Comparison of ENCODE assay signal across 27 cellular contexts in genomic region chr3:196931157-196931556, GRCh38. TPM values are rescaled to one million over a fixed set of nuclear protein-coding genes. Genes with fewer than 3 reads are reported as not detected.
DNase-seq lines count a peak whose midpoint lies in the region; ATAC-seq and TF ChIP-seq lines count a peak whose summit lies in the region.
"Had no signal": no experiment of that assay in that cellular context is flagged by ENCODE, and none has a peak within 500 bp of the region (broad histone marks: within the 10 kb centered on the region; RNA-seq: fewer than 3 reads in every experiment).

No MANE protein-coding gene starts in this region.

- H3K36me3 ChIP-seq in SK-N-MC (ENCODE audit: insufficient read depth, low read length) (peaks cover 61% of the 10 kb centered on the region), body of pancreas (replicated peaks in 1 of 2; ENCODE audit: insufficient read depth in 1 of 2, low read depth in 2 of 2) (peaks cover 6 to 17% of the 10 kb centered on the region in 2 donors)

- no peaks in the 10 kb centered on the region for H3K4me1 ChIP-seq in body of pancreas
- H3K4me1 ChIP-seq: BE2C, SJSA1 had no signal

- H3K4me3 ChIP-seq in GM12865 (ENCODE audit: low read depth, low read length) (peak overlapping the region; percentile 2; the same call in 1 of the 2 replicates), SK-N-MC (no peak overlapping the region), body of pancreas (no peak overlapping the region)
- H3K4me3 ChIP-seq: GM23338, SJSA1 had no signal

- TF ChIP-seq POLR2A in body of pancreas (IDR thresholded peaks at IDR 0.05), result no peak

- CTCF ChIA-PET in activated CD4-positive, alpha-beta T cell treated with anti-CD3 and anti-CD28 coated beads for 36 hours (lab: Charles Lee), result interaction anchor here (0.6 kb wide), 1 partner anchor 10 kb away, joined by 4 read pairs; no protein-coding TSS in a partner anchor

- no peak overlapping the region for H3K9ac ChIP-seq in SK-N-MC (ENCODE audit: insufficient read length)

- POLR2A ChIA-PET in activated CD4-positive, alpha-beta T cell treated with anti-CD3 and anti-CD28 coated beads for 36 hours (lab: Charles Lee), result no interaction called here

- H3K27me3 Mint-ChIP-seq in activated CD4-positive, alpha-beta T cell treated with anti-CD3 and anti-CD28 coated beads for 36 hours, result no peaks in the 10 kb centered on the region
- H3K27me3 Mint-ChIP-seq in activated CD4-positive, alpha-beta T cell treated with anti-CD3 and anti-CD28 coated beads, Interleukin-2, amount 10 ng/mL, durations not matched to agents 24 days and 14 days, result no peaks in the 10 kb centered on the region
- H3K27me3 Mint-ChIP-seq in memory B cell, result no peaks in the 10 kb centered on the region
- H3K27me3 Mint-ChIP-seq: CD4-positive, CD25-positive, alpha-beta regulatory T cell had no signal

- peak overlapping the region; percentile 3 for H3K27ac Mint-ChIP-seq in activated CD4-positive, alpha-beta T cell treated with anti-CD3 and anti-CD28 coated beads for 36 hours
- H3K27ac Mint-ChIP-seq in activated CD4-positive, alpha-beta T cell treated with anti-CD3 and anti-CD28 coated beads, Interleukin-2, amount 10 ng/mL, durations not matched to agents 24 days and 14 days, result no peak overlapping the region
- H3K27ac Mint-ChIP-seq in memory B cell, result peak overlapping the region; percentile 91
- H3K27ac Mint-ChIP-seq: CD4-positive, CD25-positive, alpha-beta regulatory T cell; GM23338 had no signal

- no peaks in the 10 kb centered on the region for H3K27me3 ChIP-seq in body of pancreas
- H3K27me3 ChIP-seq: BE2C, SJSA1 had no signal

- H3K36me3 Mint-ChIP-seq in activated CD4-positive, alpha-beta T cell treated with anti-CD3 and anti-CD28 coated beads for 36 hours (ENCODE audit: low read depth), result peaks cover 35% of the 10 kb centered on the region
- peaks cover 54% of the 10 kb centered on the region for H3K36me3 Mint-ChIP-seq in activated CD4-positive, alpha-beta T cell treated with anti-CD3 and anti-CD28 coated beads, Interleukin-2, amount 10 ng/mL, durations not matched to agents 24 days and 14 days (ENCODE audit: low read depth)
- H3K36me3 Mint-ChIP-seq in memory B cell, result peaks cover 19% of the 10 kb centered on the region

- TF ChIP-seq CTCF in GM12865 (IDR thresholded peaks at IDR 0.05; ENCODE audit: insufficient read depth, low read depth, low read length, missing control alignments) (no peak), body of pancreas (IDR thresholded peaks at IDR 0.05) (no peak)

- H3K4me3 Mint-ChIP-seq in activated CD4-positive, alpha-beta T cell treated with anti-CD3 and anti-CD28 coated beads for 36 hours, result no peak overlapping the region
- no peak overlapping the region for H3K4me3 Mint-ChIP-seq in activated CD4-positive, alpha-beta T cell treated with anti-CD3 and anti-CD28 coated beads, Interleukin-2, amount 10 ng/mL, durations not matched to agents 24 days and 14 days
- H3K4me3 Mint-ChIP-seq in memory B cell, result peak overlapping the region; percentile 66
- H3K4me3 Mint-ChIP-seq: CD4-positive, CD25-positive, alpha-beta regulatory T cell; GM23338 had no signal

- no peaks in the 10 kb centered on the region for H3K9me3 Mint-ChIP-seq in activated CD4-positive, alpha-beta T cell treated with anti-CD3 and anti-CD28 coated beads for 36 hours (ENCODE audit: low read depth)
- H3K9me3 Mint-ChIP-seq in activated CD4-positive, alpha-beta T cell treated with anti-CD3 and anti-CD28 coated beads, Interleukin-2, amount 10 ng/mL, durations not matched to agents 24 days and 14 days, result no peaks in the 10 kb centered on the region
- no peaks in the 10 kb centered on the region for H3K9me3 Mint-ChIP-seq in memory B cell
- H3K9me3 Mint-ChIP-seq: CD4-positive, CD25-positive, alpha-beta regulatory T cell; GM23338 had no signal

- no peaks in the 10 kb centered on the region for H3K4me1 Mint-ChIP-seq in activated CD4-positive, alpha-beta T cell treated with anti-CD3 and anti-CD28 coated beads for 36 hours
- H3K4me1 Mint-ChIP-seq in activated CD4-positive, alpha-beta T cell treated with anti-CD3 and anti-CD28 coated beads, Interleukin-2, amount 10 ng/mL, durations not matched to agents 24 days and 14 days, result no peaks in the 10 kb centered on the region
- peaks cover 27% of the 10 kb centered on the region for H3K4me1 Mint-ChIP-seq in memory B cell
- H3K4me1 Mint-ChIP-seq: CD4-positive, CD25-positive, alpha-beta regulatory T cell had no signal

- no peak for ATAC-seq in activated CD4-positive, alpha-beta T cell treated with anti-CD3 and anti-CD28 coated beads for 36 hours
- no peak for ATAC-seq in memory B cell (ENCODE audit: low read depth)
- ATAC-seq in body of pancreas, result no peak
- ATAC-seq: GM23338 had no signal

- intact Hi-C loops in activated CD4-positive, alpha-beta T cell treated with anti-CD3 and anti-CD28 coated beads for 36 hours (cut with DNase I, micrococcal nuclease), result no loop called here
- intact Hi-C loops in activated CD4-positive, alpha-beta T cell treated with anti-CD3 and anti-CD28 coated beads, Interleukin-2, amount 10 ng/mL, durations not matched to agents 24 days and 14 days (cut with micrococcal nuclease), result no loop called here
- intact Hi-C loops in body of pancreas (cut with DNase I), result no loop called here

- no peak for DNase-seq in activated CD4-positive, alpha-beta T cell treated with anti-CD3 and anti-CD28 coated beads for 36 hours
- no peak for DNase-seq in activated CD4-positive, alpha-beta T cell treated with anti-CD3 and anti-CD28 coated beads, Interleukin-2, amount 10 ng/mL, durations not matched to agents 24 days and 14 days
- DNase-seq in GM12865 (ENCODE audit: low read depth), result peak; percentile 32
- DNase-seq in SK-N-MC (ENCODE audit: low read depth, low spot score), result no peak
- no peak for DNase-seq in memory B cell (ENCODE audit: low spot score in 2 of 2)
- no peak for DNase-seq in body of pancreas
- no peak for DNase-seq in NCI-H446 treated with DMSO at 0.1 percent for 48 hours (lab: John Stamatoyannopoulos, UW)
- no peak for DNase-seq in stimulated activated naive CD4-positive, alpha-beta T cell (lab: John Stamatoyannopoulos, UW)
- DNase-seq: BE2C; CD4-positive, CD25-positive, alpha-beta regulatory T cell; DMS153; DND-41; HCEC 1CT; Kasumi-1; NCI-H1105 treated with DMSO at 0.1 percent for 48 hours; NCI-H146; NCI-H1930; NCI-H446; NCI-H526; NCI-H82; NK-92 treated with Interleukin-12 subunit alpha and Interleukin-12 subunit beta, amount 100 ng/mL, for 24 hours; Right ventricle myocardium superior; RPMI8226 had no signal

- WGBS in body of pancreas, 2 donors, result 85 to 91% methylated on average over 4 of the region's 4 CpGs

- H3K27ac ChIP-seq in SK-N-MC (peak overlapping the region; percentile 1; the same call in 1 of the 2 replicates), body of pancreas (no peak overlapping the region)
- H3K27ac ChIP-seq: 22Rv1, HL-60, SJSA1 had no signal

- H3K9me3 ChIP-seq in SK-N-MC (ENCODE audit: low read depth, low read length) (no peaks in the 10 kb centered on the region), body of pancreas (no peaks in the 10 kb centered on the region)
- H3K9me3 ChIP-seq: BE2C, SJSA1 had no signal

RNA-seq across cellular contexts. Expression of gene NCBP2, which starts 11.2 kb away (rescaled TPM):
- 100 to 1,000 TPM in 1 of 2 experiments, 10 to 100 TPM in 1; 94.8 to 107 TPM for total RNA-seq in activated CD4-positive, alpha-beta T cell treated with anti-CD3 and anti-CD28 coated beads for 36 hours
- 101 and 105 TPM in 2 replicates for total RNA-seq in activated CD4-positive, alpha-beta T cell treated with anti-CD3 and anti-CD28 coated beads, Interleukin-2, amount 10 ng/mL, durations not matched to agents 24 days and 14 days
- total RNA-seq in body of pancreas, result 10 to 100 TPM in 1 of 2 donors, 1 to 10 TPM in 1; 6.9 to 19.5 TPM

RNA-seq across cellular contexts. Expression of gene PIGZ, which starts 37.5 kb away (rescaled TPM):
- under 1 TPM; 0.44 to 0.71 TPM for total RNA-seq in activated CD4-positive, alpha-beta T cell treated with anti-CD3 and anti-CD28 coated beads for 36 hours
- total RNA-seq in activated CD4-positive, alpha-beta T cell treated with anti-CD3 and anti-CD28 coated beads, Interleukin-2, amount 10 ng/mL, durations not matched to agents 24 days and 14 days, result 1.7 and 1.9 TPM in 2 replicates
- 1 to 10 TPM; 1.0 to 1.3 TPM for total RNA-seq in body of pancreas
- total RNA-seq: GM23338 had no signal
